Comparison of ENCODE assay signal across 24 cellular contexts in the genomic region with DNA sequence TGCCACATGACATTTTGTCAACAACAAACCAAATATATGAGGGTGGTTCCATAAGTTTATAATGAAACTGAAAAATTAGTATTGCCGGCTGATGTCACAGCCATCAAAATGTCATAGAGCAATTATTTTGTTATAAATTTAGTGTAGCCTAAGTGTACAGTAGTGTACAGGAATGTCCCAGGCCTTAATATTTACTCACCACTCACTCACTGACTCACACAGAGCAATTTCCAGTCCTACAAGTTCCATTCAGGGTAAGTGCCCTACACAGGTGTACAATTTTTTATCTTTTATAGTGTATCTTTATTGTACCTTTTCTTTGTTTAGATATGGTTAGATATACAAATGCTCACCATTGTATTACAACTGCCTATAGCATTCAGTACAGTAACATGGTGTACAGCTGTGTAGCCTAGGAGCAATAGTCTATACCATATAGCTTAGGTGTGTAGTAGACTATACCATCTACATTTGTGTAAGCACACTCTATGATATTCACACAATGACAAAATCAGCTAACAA.
A peak's percentile ranks its signal among the peaks of the same experiment; 100 is the strongest.
DNase-seq lines count a peak whose midpoint lies in the region; ATAC-seq and TF ChIP-seq lines count a peak whose summit lies in the region.
"Had no signal": no experiment of that assay in that cellular context is flagged by ENCODE, and none has a peak within 500 bp of the region (broad histone marks: within the 10 kb centered on the region; RNA-seq: fewer than 3 reads in every experiment).

No MANE protein-coding gene starts in this region.

- DNase-seq in HT-29 (ENCODE audit: low spot score) (peak; percentile 16), left colon (no peak), smooth muscle cell (lab: John Stamatoyannopoulos, UW; ENCODE audit: unreplicated experiment) (no peak)
- DNase-seq in stimulated activated CD8-positive, alpha-beta memory T cell treated with anti-CD3 and anti-CD28 coated beads, Interleukin-4, amount 100 ng/mL, for 48 hours: no peak
- DNase-seq: C1 segment of cervical spinal cord; Caco-2; CD4-positive, alpha-beta memory T cell; DMS 273 treated with DMSO at 0.1 percent for 48 hours; DND-41; MV-4-11; NCI-H1105; NCI-H1436 treated with DMSO at 0.1 percent for 48 hours; NCI-H1930; NCI-H2107; NCI-H446 treated with DMSO at 0.1 percent for 48 hours; NCI-H526; Right ventricle myocardium superior; RPMI8226 had no signal

- TF ChIP-seq CTCF in VCaP (conservative IDR thresholded peaks at IDR 0.05): no peak
- no peak for TF ChIP-seq CTCF in smooth muscle cell (IDR thresholded peaks at IDR 0.05; ENCODE audit: borderline replicate concordance, insufficient read depth, poor library complexity, severe bottlenecking)

- H3K9ac ChIP-seq in smooth muscle cell (ENCODE audit: low read depth): no peak overlapping the region

- H3K27me3 ChIP-seq in smooth muscle cell (ENCODE audit: low read depth): no peaks in the 10 kb centered on the region
- H3K27me3 ChIP-seq: SJSA1 had no signal

- H3K79me2 ChIP-seq in smooth muscle cell (ENCODE audit: low read depth): no peaks in the 10 kb centered on the region

- peak overlapping the region; percentile 58 for H3K4me2 ChIP-seq in smooth muscle cell
- H3K4me2 ChIP-seq: A549 had no signal

- H3K9me3 ChIP-seq in smooth muscle cell (replicated peaks; ENCODE audit: low read depth): no peaks in the 10 kb centered on the region
- H3K9me3 ChIP-seq: A549, Caco-2, SJSA1 had no signal

- 83% methylated on average over 1 of the region's 1 CpG for WGBS in smooth muscle cell (ENCODE audit: low lambda C conversion rate)

- H4K20me1 ChIP-seq in smooth muscle cell (ENCODE audit: low read depth): no peaks in the 10 kb centered on the region

- H3K27ac ChIP-seq in VCaP (peak overlapping the region; percentile 6; the same call in 1 of the 2 replicates), smooth muscle cell (ENCODE audit: low read depth) (peak overlapping the region; percentile 38)
- H3K27ac ChIP-seq: A549, SJSA1 had no signal

- H2AFZ ChIP-seq in smooth muscle cell (ENCODE audit: low read depth): no peak overlapping the region

- ATAC-seq in left colon (peak; percentile 98), HG03565 (IDR thresholded peaks at IDR 0.05; ENCODE audit: unreplicated experiment) (no peak), HG03097 (IDR thresholded peaks at IDR 0.05; ENCODE audit: low FRiP score, unreplicated experiment) (no peak), GM21367 (IDR thresholded peaks at IDR 0.05; ENCODE audit: unreplicated experiment) (no peak)
- ATAC-seq: A549 had no signal

- intact Hi-C loops in left colon (cut with DNase I, micrococcal nuclease): no loop called here

- no peaks in the 10 kb centered on the region for H3F3A ChIP-seq in smooth muscle cell (ENCODE audit: low read depth)

- no peak overlapping the region for H3K4me3 ChIP-seq in smooth muscle cell
- H3K4me3 ChIP-seq: A549, SJSA1 had no signal

- no peaks in the 10 kb centered on the region for H3K36me3 ChIP-seq in smooth muscle cell (ENCODE audit: low read depth)
- H3K36me3 ChIP-seq: SJSA1 had no signal

- no peaks in the 10 kb centered on the region for H3K4me1 ChIP-seq in smooth muscle cell (ENCODE audit: low read depth)
- H3K4me1 ChIP-seq: A549, Caco-2, SJSA1 had no signal
